Comparison of ENCODE assay signal across 8 cellular contexts in the genomic region with DNA sequence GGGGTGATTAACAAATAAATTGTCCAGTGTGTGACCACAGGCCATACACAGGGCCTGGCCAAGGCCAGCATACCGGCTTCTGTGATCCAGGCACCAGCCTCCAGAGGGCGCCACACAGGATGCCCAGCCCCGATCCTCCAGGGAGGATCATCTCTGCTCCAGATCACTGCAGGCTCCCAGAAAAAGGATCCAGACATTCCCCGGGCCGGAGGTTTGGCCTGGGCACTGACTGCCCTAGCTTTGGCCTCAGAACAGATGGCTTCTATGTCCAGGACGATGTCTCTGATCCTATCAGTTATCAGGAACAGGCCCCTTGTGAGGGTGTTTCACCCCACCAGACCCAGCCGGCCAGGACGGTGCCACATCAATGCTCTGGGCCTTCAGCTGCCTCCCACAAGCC.
DNase-seq lines count a peak whose midpoint lies in the region; ATAC-seq, FAIRE-seq and TF ChIP-seq lines count a peak whose summit lies in the region.

No MANE protein-coding gene starts in this region.

- CTCF ChIA-PET in HepG2 (lab: Yijun Ruan, JAX; ENCODE audit: low intra/inter-chr PET ratio, low total read pairs): interaction anchor here (2.8 kb wide), 1 partner anchor 229 kb away, joined by 15 read pairs; no protein-coding TSS in a partner anchor

- no peak overlapping the region for H3K9ac ChIP-seq in HepG2 (ENCODE audit: insufficient read depth, low read depth, low read length)

- peaks cover 20% of the 10 kb centered on the region for H3K27me3 Mint-ChIP-seq in brain

- DNase-seq in COLO829 (ENCODE audit: low spot score): peak; percentile 46
- peak; percentile 65 for DNase-seq in GM19240 (ENCODE audit: insufficient read length, low spot score)
- peak; percentile 20 for DNase-seq in NCI-H510A (lab: John Stamatoyannopoulos, UW)
- peak; percentile 18 for DNase-seq in HepG2 (ENCODE audit: low spot score)
- no peak for DNase-seq in uterus

- peak; percentile 86 for ATAC-seq in HepG2
- ATAC-seq in HG02763 (IDR thresholded peaks at IDR 0.05; ENCODE audit: unreplicated experiment): no peak
- ATAC-seq in GM18519 (IDR thresholded peaks at IDR 0.05; ENCODE audit: low FRiP score, unreplicated experiment): no peak

- H3K9me3 ChIP-seq in HepG2 (ENCODE audit: low read length) (no peaks in the 10 kb centered on the region), uterus (no peaks in the 10 kb centered on the region)

- H2AFZ ChIP-seq in HepG2 (ENCODE audit: low read length): no peak overlapping the region

- FAIRE-seq in HepG2 (lab: Jason Lieb, UNC): peak; percentile 12

- H3K4me1 Mint-ChIP-seq in brain: peaks cover 68% of the 10 kb centered on the region

- H3K79me2 ChIP-seq in HepG2 (ENCODE audit: insufficient read depth, low read length): no peaks in the 10 kb centered on the region

- H3K4me3 ChIP-seq in HepG2 (replicated peaks in 1 of 3; ENCODE audit: insufficient read depth in 1 of 3, low read depth in 2 of 3, low read length in 3 of 3): no peak overlapping the region
- H3K4me3 ChIP-seq in uterus: no peak overlapping the region

- peaks cover 1 to 4% of the 10 kb centered on the region in 2 experiments; a peak in 3 of 5 replicates for H3K27me3 ChIP-seq in HepG2 (ENCODE audit: control insufficient read depth in 1 of 2, insufficient read depth in 2 of 2, low read length in 2 of 2)
- no peaks in the 10 kb centered on the region for H3K27me3 ChIP-seq in uterus

- 30% methylated on average over 7 of the region's 8 CpGs for whole genome bisulfite sequencing in HepG2 (ENCODE audit: low lambda C conversion rate)

- peak; percentile 49; the same call in 1 of the 2 replicates for TF ChIP-seq RAD21 in HepG2 (CRISPR knock-in tag; IDR thresholded peaks at IDR 0.05)

- TF ChIP-seq CTCF in brain (conservative IDR thresholded peaks at IDR 0.05): peak; percentile 55 to 64
- peak; percentile 75 for TF ChIP-seq CTCF in HepG2 (CRISPR knock-in tag; IDR thresholded peaks at IDR 0.05)
- peak in 3 of 4 experiments; percentile 22 to 24 (median 24) for TF ChIP-seq CTCF in uterus (IDR thresholded peaks at IDR 0.05)

- POLR2A ChIA-PET in HepG2 (lab: Yijun Ruan, JAX): no interaction called here

- in situ Hi-C loops in HepG2 (cut with HindIII; ENCODE audit: extremely low pct_ligation_motif_present, low pct_unique_long_range_greater_than_20kb): loop anchor here (5.0 kb wide), 1 partner anchor 229 kb away; no protein-coding TSS in a partner anchor

- H3K4me1 ChIP-seq in HepG2 (ENCODE audit: insufficient read depth, low read length): 0 out of 2 replicates have a peak, but pooled peaks cover 7% of the 10 kb centered on the region
- no peaks in the 10 kb centered on the region for H3K4me1 ChIP-seq in uterus

- BruUV-seq in HepG2 (replicated peaks; lab: Mats Ljungman, UMichigan): no TSS peak

- H3K27ac ChIP-seq in HepG2 (ENCODE audit: extremely low read length, insufficient read depth, low read length) (no peak overlapping the region), uterus (no peak overlapping the region)

- H4K20me1 ChIP-seq in HepG2 (ENCODE audit: insufficient read depth, low read length): no peaks in the 10 kb centered on the region

- no peak overlapping the region for H3K4me2 ChIP-seq in HepG2 (ENCODE audit: low read depth, low read length)

- H3K27ac Mint-ChIP-seq in brain: peak overlapping the region in 2 of 5 experiments; percentile 7 to 15

- H3K36me3 ChIP-seq in HepG2 (replicated peaks in 1 of 2; ENCODE audit: control insufficient read depth in 1 of 2, insufficient read depth in 2 of 2, low read length in 2 of 2) (no peaks in the 10 kb centered on the region), uterus (no peaks in the 10 kb centered on the region)

- TF ChIP-seq POLR2A in HepG2 (IDR thresholded peaks at IDR 0.05; ENCODE audit: insufficient read depth in 1 of 2, low read depth in 2 of 2, low read length in 2 of 2) (no peak), uterus (IDR thresholded peaks at IDR 0.05) (no peak)

- H3K4me3 Mint-ChIP-seq in brain: no peak overlapping the region

- intact Hi-C loops in HepG2 (cut with micrococcal nuclease; ENCODE audit: unreplicated experiment): loop anchor here (1.0 kb wide), 1 partner anchor 228 kb away; no protein-coding TSS in a partner anchor
- intact Hi-C loops in uterus (cut with DNase I; ENCODE audit: low total_unique reads): no loop called here

- TF ChIP-seq EP300 in HepG2 (IDR thresholded peaks at IDR 0.05; ENCODE audit: low read depth in 2 of 2, low read length in 2 of 2): no peak
- no peak for TF ChIP-seq EP300 in HepG2 (CRISPR knock-in tag; IDR thresholded peaks at IDR 0.05; ENCODE audit: borderline replicate concordance)

- no peaks in the 10 kb centered on the region for H3K9me3 Mint-ChIP-seq in brain

- H3K36me3 Mint-ChIP-seq in brain: no peaks in the 10 kb centered on the region

TF ChIP-seq in HepG2, 621 proteins besides CTCF, POLR2A, EP300 and RAD21:
- 0 out of 2 replicates have a peak, but pooled peaks have one; percentile 32 for TF ChIP-seq NFATC3 (CRISPR knock-in tag; IDR thresholded peaks at IDR 0.05)
- no peak for TF ChIP-seq TMF1 (CRISPR knock-in tag; IDR thresholded peaks at IDR 0.05; ENCODE audit: low read depth)
- peak; percentile 15; the same call in 1 of the 2 replicates for TF ChIP-seq SMC3 (IDR thresholded peaks at IDR 0.05; ENCODE audit: low read length)
- TF ChIP-seq PHF5A (CRISPR knock-in tag; IDR thresholded peaks at IDR 0.05; ENCODE audit: low read depth, unreplicated experiment): no peak
- TF ChIP-seq KDM2A (CRISPR knock-in tag; IDR thresholded peaks at IDR 0.05; ENCODE audit: borderline replicate concordance, low read depth): peak; percentile 41; the same call in 1 of the 2 replicates
- TF ChIP-seq TEAD3 (CRISPR knock-in tag; optimal IDR thresholded peaks at IDR 0.05; ENCODE audit: borderline replicate concordance): peak; percentile 29
- TF ChIP-seq STAG1 (CRISPR knock-in tag; IDR thresholded peaks at IDR 0.05): peak; percentile 55
- peak; percentile 96 for TF ChIP-seq ZNF263 (CRISPR knock-in tag; IDR thresholded peaks at IDR 0.05)
- peak; percentile 69 for TF ChIP-seq XRCC5 (optimal IDR thresholded peaks at IDR 0.05; ENCODE audit: low read length)

Comparison
In these comparisons a context has a peak if more than half of its experiments do, and no peak if none do; other contexts are left out.
1. DNase-seq: peak in COLO829 (single experiment), GM19240 (single experiment), NCI-H510A (single experiment) and HepG2 (single experiment); none in uterus (0 of 2).
2. CTCF ChIP-seq: peak in every context shown above with its lines; median percentile 75 in HepG2; 60 in brain; 24 in uterus.